Comparison of ENCODE assay signal across 19 cellular contexts in the genomic region with DNA sequence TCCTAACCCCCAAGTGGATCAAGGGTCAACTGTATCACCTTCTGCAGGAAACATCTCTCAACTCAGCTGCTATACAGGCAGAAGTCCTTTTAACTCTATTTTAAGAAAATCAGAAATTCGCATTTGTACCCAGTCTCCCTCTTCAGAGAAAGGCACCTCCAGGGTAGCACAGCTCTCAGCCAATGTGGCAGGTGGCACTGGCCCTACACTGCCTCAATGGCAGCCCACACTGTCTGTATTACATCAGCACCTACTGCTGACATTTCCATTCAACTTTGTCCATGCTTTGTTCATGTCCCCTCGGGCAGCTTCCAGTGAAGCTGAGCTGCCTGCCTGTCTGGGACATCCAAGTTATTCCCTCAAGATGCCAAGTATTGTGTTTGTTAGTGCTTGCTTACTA.
"Had no signal": no experiment of that assay in that cellular context is flagged by ENCODE, and none has a peak within 500 bp of the region (broad histone marks: within the 10 kb centered on the region; RNA-seq: fewer than 3 reads in every experiment).

No MANE protein-coding gene starts in this region.

- H3K27ac Mint-ChIP-seq: activated naive CD8-positive, alpha-beta T cell treated with anti-CD3 and anti-CD28 coated beads for 36 hours; stimulated activated naive B cell treated with anti-CD40 and anti-IgM and Interleukin-4, amounts not matched to agents 10 μg/mL and 1 μg/mL and 100 μg/mL, for 72 hours had no signal

- H3K36me3 Mint-ChIP-seq: naive B cell had no signal

- H3K4me3 Mint-ChIP-seq: activated naive CD8-positive, alpha-beta T cell treated with anti-CD3 and anti-CD28 coated beads for 36 hours; central memory CD8-positive, alpha-beta T cell; naive B cell; stimulated activated naive B cell treated with anti-CD40 and anti-IgM and Interleukin-4, amounts not matched to agents 10 μg/mL and 1 μg/mL and 100 μg/mL, for 72 hours had no signal

- H3K27me3 ChIP-seq: brain microvascular endothelial cell, left lung, thyroid gland had no signal

- DNase-seq: activated CD4-positive, alpha-beta T cell treated with anti-CD3 and anti-CD28 coated beads, Interleukin-2, amount 50 U/mL, for 1 hour; activated CD8-positive, alpha-beta memory T cell treated with anti-CD3 and anti-CD28 coated beads for 24 hours; activated gamma-delta T cell treated with Interleukin-2 at 50 U/mL for 16 hours; activated naive CD8-positive, alpha-beta T cell treated with anti-CD3 and anti-CD28 coated beads for 36 hours; brain microvascular endothelial cell; cortex of kidney; effector CD4-positive, alpha-beta T cell; foreskin fibroblast; hippocampal formation; left lung; mammary epithelial cell; naive B cell; retina; stimulated activated CD4-positive, alpha-beta T cell treated with anti-CD3 and anti-CD28 coated beads, Interleukin-4, amount 100 ng/mL, for 1 hour; stimulated activated naive B cell treated with anti-CD40 and anti-IgM and Interleukin-4, amounts not matched to agents 10 μg/mL and 1 μg/mL and 100 μg/mL, for 72 hours; thyroid gland had no signal

- H3K9me3 ChIP-seq: left lung, thyroid gland had no signal

- ATAC-seq: activated CD4-positive, CD25-positive, alpha-beta regulatory T cell treated with anti-CD3 and anti-CD28 coated beads, Interleukin-2, amount 50 U/mL, for 24 hours; left lung; stimulated activated naive B cell treated with anti-CD40 and anti-IgM and Interleukin-4, amounts not matched to agents 10 μg/mL and 1 μg/mL and 100 μg/mL, for 72 hours had no signal

- H3K4me1 Mint-ChIP-seq: activated naive CD8-positive, alpha-beta T cell treated with anti-CD3 and anti-CD28 coated beads for 36 hours; central memory CD8-positive, alpha-beta T cell; naive B cell had no signal

- H2AFZ ChIP-seq: parathyroid adenoma had no signal

- H3K27ac ChIP-seq: brain microvascular endothelial cell, left lung, parathyroid adenoma, thyroid gland had no signal

- H3K4me3 ChIP-seq: left lung, thyroid gland had no signal

- H3K9me3 Mint-ChIP-seq: activated naive CD8-positive, alpha-beta T cell treated with anti-CD3 and anti-CD28 coated beads for 36 hours; central memory CD8-positive, alpha-beta T cell; naive B cell; stimulated activated naive B cell treated with anti-CD40 and anti-IgM and Interleukin-4, amounts not matched to agents 10 μg/mL and 1 μg/mL and 100 μg/mL, for 72 hours had no signal

- H3K27me3 Mint-ChIP-seq: activated naive CD8-positive, alpha-beta T cell treated with anti-CD3 and anti-CD28 coated beads for 36 hours; central memory CD8-positive, alpha-beta T cell; naive B cell; stimulated activated naive B cell treated with anti-CD40 and anti-IgM and Interleukin-4, amounts not matched to agents 10 μg/mL and 1 μg/mL and 100 μg/mL, for 72 hours had no signal

- H3K4me1 ChIP-seq: parathyroid adenoma, thyroid gland had no signal
